17 cellular contexts compared by ENCODE assay signal in the genomic region with DNA sequence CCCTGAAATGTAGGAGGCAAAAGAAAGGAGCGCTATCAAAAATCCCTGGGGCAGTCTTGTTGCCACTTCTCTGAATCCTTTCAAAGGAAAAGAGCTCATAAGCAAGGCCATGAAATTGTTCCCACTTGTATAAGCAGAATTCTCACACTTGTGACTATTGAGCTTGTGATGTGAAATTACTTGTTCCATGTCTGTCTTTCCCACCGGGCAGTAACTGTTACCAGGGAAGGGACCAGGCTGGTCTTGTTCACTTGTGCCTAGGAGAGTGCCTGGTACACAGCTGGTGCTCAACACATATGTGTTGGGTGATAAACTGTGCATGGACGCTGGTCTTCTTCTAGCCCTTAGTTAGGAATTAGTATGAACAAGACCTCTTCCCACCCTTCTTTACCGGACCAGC.
DNase-seq lines count a peak whose midpoint lies in the region; ATAC-seq and TF ChIP-seq lines count a peak whose summit lies in the region.
"Had no signal": no experiment of that assay in that cellular context is flagged by ENCODE, and none has a peak within 500 bp of the region (broad histone marks: within the 10 kb centered on the region; RNA-seq: fewer than 3 reads in every experiment).

No MANE protein-coding gene starts in this region.

- H3K36me3 ChIP-seq in muscle layer of duodenum (ENCODE audit: control insufficient read depth in 1 of 2, insufficient read depth in 2 of 2, low read length in 2 of 2) (no peaks in the 10 kb centered on the region), subcutaneous abdominal adipose tissue (ENCODE audit: control insufficient read depth in 5 of 5, insufficient read depth in 5 of 5, low read length in 5 of 5) (no peaks in the 10 kb centered on the region)
- H3K36me3 ChIP-seq: BE2C had no signal

- peak overlapping the region in 4 of 5 donors; percentile 64 to 71 (median 68) for H3K9ac ChIP-seq in subcutaneous abdominal adipose tissue (ENCODE audit: low read length in 5 of 5)

- CTCF ChIA-PET in RWPE1 (lab: Yijun Ruan, JAX): interaction anchor here (0.7 kb wide), 1 partner anchor 1198 kb away, joined by 6 read pairs; no protein-coding TSS in a partner anchor

- H3K4me1 ChIP-seq in muscle layer of duodenum (ENCODE audit: control insufficient read depth in 1 of 2, insufficient read depth in 2 of 2, low read length in 2 of 2): no peaks in the 10 kb centered on the region
- H3K4me1 ChIP-seq in subcutaneous abdominal adipose tissue (ENCODE audit: control insufficient read depth in 5 of 5, insufficient read depth in 5 of 5, low read length in 5 of 5): peaks cover 10 to 26% (median 21%) of the 10 kb centered on the region in 5 donors
- H3K4me1 ChIP-seq: BE2C had no signal

- TF ChIP-seq CTCF in RWPE1 (conservative IDR thresholded peaks at IDR 0.05; ENCODE audit: low read depth) (no peak), dorsolateral prefrontal cortex (IDR thresholded peaks at IDR 0.05 in 54 of 56, conservative IDR thresholded peaks at IDR 0.05 in 2 of 56; ENCODE audit: low read depth in 1 of 56, partially characterized antibody in 56 of 56) (no peak)

- no peak overlapping the region for H3K4me3 ChIP-seq in muscle layer of duodenum (ENCODE audit: low read depth in 1 of 2, low read length in 2 of 2)
- peak overlapping the region in 2 of 5 donors; percentile 11 to 23 for H3K4me3 ChIP-seq in subcutaneous abdominal adipose tissue (ENCODE audit: low read depth in 1 of 5, low read length in 5 of 5)
- no peak overlapping the region for H3K4me3 ChIP-seq in dorsolateral prefrontal cortex

- POLR2A ChIA-PET in RWPE1 (lab: Yijun Ruan, JAX; ENCODE audit: low non-redundant PET): no interaction called here

- intact Hi-C loops in dorsolateral prefrontal cortex (cut with DNase I): no loop called here

- DNase-seq in RWPE1 (ENCODE audit: low spot score): no peak
- no peak for DNase-seq in epithelial cell of prostate (ENCODE audit: low read depth, low spot score)
- no peak for DNase-seq in NCI-H510A (lab: John Stamatoyannopoulos, UW)
- no peak for DNase-seq in dorsolateral prefrontal cortex
- DNase-seq: activated CD4-positive, alpha-beta T cell treated with anti-CD3 and anti-CD28 coated beads, Interleukin-2, amount 10 ng/mL, durations not matched to agents 24 days and 14 days; activated T-cell treated with anti-CD3 and anti-CD28 coated beads, Interleukin-2, amount 50 U/mL, for 72 hours; BE2C; DND-41; effector CD4-positive, alpha-beta T cell; hypothalamus; NCI-H1417; NCI-H510A treated with DMSO at 0.1 percent for 48 hours had no signal

- peak overlapping the region; percentile 84 for H3K27ac ChIP-seq in RWPE1
- H3K27ac ChIP-seq in epithelial cell of prostate: peak overlapping the region; percentile 23
- peak overlapping the region; percentile 60 for H3K27ac ChIP-seq in muscle layer of duodenum (ENCODE audit: low read length)
- H3K27ac ChIP-seq in subcutaneous abdominal adipose tissue (ENCODE audit: low read depth, low read length): peak overlapping the region; percentile 97
- H3K27ac ChIP-seq in dorsolateral prefrontal cortex: peak overlapping the region in 1 of 59 donors; percentile 13

- H3K9me3 ChIP-seq in muscle layer of duodenum (ENCODE audit: control insufficient read depth in 1 of 2, low read length in 2 of 2) (no peaks in the 10 kb centered on the region), subcutaneous abdominal adipose tissue (ENCODE audit: control insufficient read depth in 5 of 5, low read length in 5 of 5) (no peaks in the 10 kb centered on the region)
- H3K9me3 ChIP-seq: BE2C had no signal

- ATAC-seq in GM18858 (IDR thresholded peaks at IDR 0.05; ENCODE audit: unreplicated experiment) (no peak), HG03460 (IDR thresholded peaks at IDR 0.05; ENCODE audit: unreplicated experiment) (no peak)
- ATAC-seq: left lobe of liver had no signal

- H3K27me3 ChIP-seq in muscle layer of duodenum (ENCODE audit: low read depth, low read length): no peaks in the 10 kb centered on the region
- no peaks in the 10 kb centered on the region for H3K27me3 ChIP-seq in subcutaneous abdominal adipose tissue (ENCODE audit: control insufficient read depth in 5 of 5, insufficient read depth in 4 of 5, low read length in 5 of 5)
- H3K27me3 ChIP-seq in dorsolateral prefrontal cortex: peaks cover 0 to 4% (median 0%) of the 10 kb centered on the region in 45 donors
- H3K27me3 ChIP-seq: BE2C had no signal
